Comparison of ENCODE assay signal across 1 cellular context in the genomic region with DNA sequence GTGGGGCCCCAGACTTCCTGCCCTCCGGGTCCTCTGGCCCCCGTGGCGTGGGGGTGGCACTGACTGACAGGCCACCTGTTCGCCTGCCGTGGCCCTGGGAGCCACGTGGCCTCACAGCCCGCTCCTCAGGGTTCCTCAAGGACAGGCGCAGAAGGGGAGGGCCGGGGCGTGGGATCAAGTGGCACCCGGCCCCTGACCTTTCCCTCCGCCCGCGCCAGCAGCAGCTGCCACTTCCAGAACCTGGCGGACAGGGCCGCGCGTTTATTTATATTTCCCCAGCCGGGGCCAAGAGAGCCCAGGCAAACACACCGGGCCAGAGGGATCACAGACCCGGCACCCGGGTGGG.
TF ChIP-seq lines count a peak whose summit lies in the region.

No MANE protein-coding gene starts in this region.

TF ChIP-seq in HepG2, 621 proteins besides CTCF, POLR2A, EP300 and RAD21 (continued from another document and continues in another):
- TF ChIP-seq DZIP1 (CRISPR knock-in tag; IDR thresholded peaks at IDR 0.05) (no peak), ZNF484 (CRISPR knock-in tag; IDR thresholded peaks at IDR 0.05; ENCODE audit: borderline replicate concordance, low read depth) (no peak), HNRNPL (IDR thresholded peaks at IDR 0.05; ENCODE audit: low read depth, low read length) (peak; percentile 86), YY1 (IDR thresholded peaks at IDR 0.05; ENCODE audit: insufficient read depth, insufficient replicate concordance, low read depth, low read length) (peak; percentile 16), HDAC1 (CRISPR knock-in tag; IDR thresholded peaks at IDR 0.05) (peak; percentile 66), REPIN1 (CRISPR knock-in tag; IDR thresholded peaks at IDR 0.05; ENCODE audit: borderline replicate concordance, low read depth) (0 out of 2 replicates have a peak, but pooled peaks have one; percentile 33), GATAD2A (CRISPR knock-in tag; IDR thresholded peaks at IDR 0.05) (peak; percentile 68), KAT8 (CRISPR knock-in tag; IDR thresholded peaks at IDR 0.05) (no peak), ZNF20 (CRISPR knock-in tag; IDR thresholded peaks at IDR 0.05) (no peak), ZMYM4 (CRISPR knock-in tag; IDR thresholded peaks at IDR 0.05) (peak; percentile 37; the same call in 1 of the 2 replicates), GABPB1 (CRISPR knock-in tag; IDR thresholded peaks at IDR 0.05) (peak; percentile 43; the same call in 1 of the 2 replicates), MTA1 (CRISPR knock-in tag; IDR thresholded peaks at IDR 0.05; ENCODE audit: borderline replicate concordance) (peak; percentile 47; the same call in 1 of the 2 replicates), SALL1 (CRISPR knock-in tag; IDR thresholded peaks at IDR 0.05) (peak; percentile 39; the same call in 1 of the 2 replicates), SOX13 (IDR thresholded peaks at IDR 0.05) (no peak), SOX13 (CRISPR knock-in tag; conservative IDR thresholded peaks at IDR 0.05 in 1 of 2, IDR thresholded peaks at IDR 0.05 in 1 of 2) (peak in 1 of 2 experiments; percentile 35; a peak in 1 of 4 replicates), ZBTB42 (CRISPR knock-in tag; IDR thresholded peaks at IDR 0.05) (0 out of 2 replicates have a peak, but pooled peaks have one; percentile 30), SOX6 (IDR thresholded peaks at IDR 0.05) (no peak), SOX6 (CRISPR knock-in tag; IDR thresholded peaks at IDR 0.05) (peak; percentile 48; the same call in 1 of the 2 replicates), ZBTB8A (CRISPR knock-in tag; IDR thresholded peaks at IDR 0.05; ENCODE audit: borderline replicate concordance, low read depth) (no peak), ERF (CRISPR knock-in tag; IDR thresholded peaks at IDR 0.05) (0 out of 2 replicates have a peak, but pooled peaks have one; percentile 17), JUNB (CRISPR knock-in tag; IDR thresholded peaks at IDR 0.05; ENCODE audit: borderline replicate concordance) (no peak), MZF1 (CRISPR knock-in tag; IDR thresholded peaks at IDR 0.05; ENCODE audit: borderline replicate concordance) (no peak), AGO2 (optimal IDR thresholded peaks at IDR 0.05; ENCODE audit: low read depth, low read length) (peak; percentile 55), SATB2 (CRISPR knock-in tag; IDR thresholded peaks at IDR 0.05) (no peak), ZNF547 (CRISPR knock-in tag; IDR thresholded peaks at IDR 0.05) (no peak; the same call in 1 of the 2 replicates), NFIC (IDR thresholded peaks at IDR 0.05; ENCODE audit: low read length) (no peak), HNF4A (CRISPR knock-in tag; IDR thresholded peaks at IDR 0.05) (peak; percentile 54), NR2F6 (IDR thresholded peaks at IDR 0.05) (peak; percentile 84), NR2F6 (CRISPR knock-in tag; IDR thresholded peaks at IDR 0.05) (peak; percentile 90), DMAP1 (CRISPR knock-in tag; IDR thresholded peaks at IDR 0.05) (peak; percentile 30; the same call in 1 of the 2 replicates), ARID4A (CRISPR knock-in tag; IDR thresholded peaks at IDR 0.05; ENCODE audit: borderline replicate concordance) (peak; percentile 67; the same call in 1 of the 2 replicates), FOXJ3 (CRISPR knock-in tag; IDR thresholded peaks at IDR 0.05; ENCODE audit: borderline replicate concordance) (peak; percentile 39; the same call in 1 of the 2 replicates), ZNF672 (CRISPR knock-in tag; IDR thresholded peaks at IDR 0.05) (no peak), FOXP1 (IDR thresholded peaks at IDR 0.05) (no peak), FOXP1 (CRISPR knock-in tag; IDR thresholded peaks at IDR 0.05) (peak; percentile 21; the same call in 1 of the 2 replicates)
- TF ChIP-seq, protein P1, sequence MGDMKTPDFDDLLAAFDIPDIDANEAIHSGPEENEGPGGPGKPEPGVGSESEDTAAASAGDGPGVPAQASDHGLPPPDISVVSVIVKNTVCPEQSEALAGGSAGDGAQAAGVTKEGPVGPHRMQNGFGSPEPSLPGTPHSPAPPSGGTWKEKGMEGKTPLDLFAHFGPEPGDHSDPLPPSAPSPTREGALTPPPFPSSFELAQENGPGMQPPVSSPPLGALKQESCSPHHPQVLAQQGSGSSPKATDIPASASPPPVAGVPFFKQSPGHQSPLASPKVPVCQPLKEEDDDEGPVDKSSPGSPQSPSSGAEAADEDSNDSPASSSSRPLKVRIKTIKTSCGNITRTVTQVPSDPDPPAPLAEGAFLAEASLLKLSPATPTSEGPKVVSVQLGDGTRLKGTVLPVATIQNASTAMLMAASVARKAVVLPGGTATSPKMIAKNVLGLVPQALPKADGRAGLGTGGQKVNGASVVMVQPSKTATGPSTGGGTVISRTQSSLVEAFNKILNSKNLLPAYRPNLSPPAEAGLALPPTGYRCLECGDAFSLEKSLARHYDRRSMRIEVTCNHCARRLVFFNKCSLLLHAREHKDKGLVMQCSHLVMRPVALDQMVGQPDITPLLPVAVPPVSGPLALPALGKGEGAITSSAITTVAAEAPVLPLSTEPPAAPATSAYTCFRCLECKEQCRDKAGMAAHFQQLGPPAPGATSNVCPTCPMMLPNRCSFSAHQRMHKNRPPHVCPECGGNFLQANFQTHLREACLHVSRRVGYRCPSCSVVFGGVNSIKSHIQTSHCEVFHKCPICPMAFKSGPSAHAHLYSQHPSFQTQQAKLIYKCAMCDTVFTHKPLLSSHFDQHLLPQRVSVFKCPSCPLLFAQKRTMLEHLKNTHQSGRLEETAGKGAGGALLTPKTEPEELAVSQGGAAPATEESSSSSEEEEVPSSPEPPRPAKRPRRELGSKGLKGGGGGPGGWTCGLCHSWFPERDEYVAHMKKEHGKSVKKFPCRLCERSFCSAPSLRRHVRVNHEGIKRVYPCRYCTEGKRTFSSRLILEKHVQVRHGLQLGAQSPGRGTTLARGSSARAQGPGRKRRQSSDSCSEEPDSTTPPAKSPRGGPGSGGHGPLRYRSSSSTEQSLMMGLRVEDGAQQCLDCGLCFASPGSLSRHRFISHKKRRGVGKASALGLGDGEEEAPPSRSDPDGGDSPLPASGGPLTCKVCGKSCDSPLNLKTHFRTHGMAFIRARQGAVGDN (CRISPR knock-in tag; IDR thresholded peaks at IDR 0.05), result peak; percentile 88
- TF ChIP-seq, protein P2, sequence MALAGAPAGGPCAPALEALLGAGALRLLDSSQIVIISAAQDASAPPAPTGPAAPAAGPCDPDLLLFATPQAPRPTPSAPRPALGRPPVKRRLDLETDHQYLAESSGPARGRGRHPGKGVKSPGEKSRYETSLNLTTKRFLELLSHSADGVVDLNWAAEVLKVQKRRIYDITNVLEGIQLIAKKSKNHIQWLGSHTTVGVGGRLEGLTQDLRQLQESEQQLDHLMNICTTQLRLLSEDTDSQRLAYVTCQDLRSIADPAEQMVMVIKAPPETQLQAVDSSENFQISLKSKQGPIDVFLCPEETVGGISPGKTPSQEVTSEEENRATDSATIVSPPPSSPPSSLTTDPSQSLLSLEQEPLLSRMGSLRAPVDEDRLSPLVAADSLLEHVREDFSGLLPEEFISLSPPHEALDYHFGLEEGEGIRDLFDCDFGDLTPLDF (CRISPR knock-in tag; IDR thresholded peaks at IDR 0.05), result no peak
- TF ChIP-seq, protein P3, sequence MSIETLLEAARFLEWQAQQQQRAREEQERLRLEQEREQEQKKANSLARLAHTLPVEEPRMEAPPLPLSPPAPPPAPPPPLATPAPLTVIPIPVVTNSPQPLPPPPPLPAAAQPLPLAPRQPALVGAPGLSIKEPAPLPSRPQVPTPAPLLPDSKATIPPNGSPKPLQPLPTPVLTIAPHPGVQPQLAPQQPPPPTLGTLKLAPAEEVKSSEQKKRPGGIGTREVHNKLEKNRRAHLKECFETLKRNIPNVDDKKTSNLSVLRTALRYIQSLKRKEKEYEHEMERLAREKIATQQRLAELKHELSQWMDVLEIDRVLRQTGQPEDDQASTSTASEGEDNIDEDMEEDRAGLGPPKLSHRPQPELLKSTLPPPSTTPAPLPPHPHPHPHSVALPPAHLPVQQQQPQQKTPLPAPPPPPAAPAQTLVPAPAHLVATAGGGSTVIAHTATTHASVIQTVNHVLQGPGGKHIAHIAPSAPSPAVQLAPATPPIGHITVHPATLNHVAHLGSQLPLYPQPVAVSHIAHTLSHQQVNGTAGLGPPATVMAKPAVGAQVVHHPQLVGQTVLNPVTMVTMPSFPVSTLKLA (IDR thresholded peaks at IDR 0.05), result peak; percentile 71
- TF ChIP-seq, protein P4, sequence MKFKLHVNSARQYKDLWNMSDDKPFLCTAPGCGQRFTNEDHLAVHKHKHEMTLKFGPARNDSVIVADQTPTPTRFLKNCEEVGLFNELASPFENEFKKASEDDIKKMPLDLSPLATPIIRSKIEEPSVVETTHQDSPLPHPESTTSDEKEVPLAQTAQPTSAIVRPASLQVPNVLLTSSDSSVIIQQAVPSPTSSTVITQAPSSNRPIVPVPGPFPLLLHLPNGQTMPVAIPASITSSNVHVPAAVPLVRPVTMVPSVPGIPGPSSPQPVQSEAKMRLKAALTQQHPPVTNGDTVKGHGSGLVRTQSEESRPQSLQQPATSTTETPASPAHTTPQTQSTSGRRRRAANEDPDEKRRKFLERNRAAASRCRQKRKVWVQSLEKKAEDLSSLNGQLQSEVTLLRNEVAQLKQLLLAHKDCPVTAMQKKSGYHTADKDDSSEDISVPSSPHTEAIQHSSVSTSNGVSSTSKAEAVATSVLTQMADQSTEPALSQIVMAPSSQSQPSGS (CRISPR knock-in tag; IDR thresholded peaks at IDR 0.05), result 0 out of 2 replicates have a peak, but pooled peaks have one; percentile 13
